ENCODE assay signal across 21 cellular contexts in genomic region chr10:14383266-14383665, GRCh38. TPM values are rescaled to one million over a fixed set of nuclear protein-coding genes. Genes with fewer than 3 reads are reported as not detected.
DNase-seq lines count a peak whose midpoint lies in the region; ATAC-seq and TF ChIP-seq lines count a peak whose summit lies in the region.
"Had no signal": no experiment of that assay in that cellular context is flagged by ENCODE, and none has a peak within 500 bp of the region (broad histone marks: within the 10 kb centered on the region; RNA-seq: fewer than 3 reads in every experiment).

No MANE protein-coding gene starts in this region.

- DNase-seq in Daoy (ENCODE audit: low read depth) (peak; percentile 78), M059J (ENCODE audit: low read depth) (peak; percentile 75), chondrocyte (ENCODE audit: low spot score) (no peak), osteoblast (ENCODE audit: insufficient read length, low spot score, missing footprints) (no peak), NOMO-1 treated with DMSO at 0.1 percent for 48 hours (lab: John Stamatoyannopoulos, UW; ENCODE audit: unreplicated experiment) (no peak)
- no peak for DNase-seq in activated CD4-positive, alpha-beta T cell treated with anti-CD3 and anti-CD28 coated beads for 4 hours
- no peak for DNase-seq in stimulated activated CD4-positive, alpha-beta T cell treated with anti-CD3 and anti-CD28 coated beads, Interleukin-4, amount 100 ng/mL, for 1 hour
- no peak for DNase-seq in effector memory CD8-positive, alpha-beta T cell
- DNase-seq: activated CD4-positive, alpha-beta T cell treated with anti-CD3 and anti-CD28 coated beads, Interleukin-2, amount 10 ng/mL, durations not matched to agents 24 days and 14 days; activated CD8-positive, alpha-beta memory T cell treated with anti-CD3 and anti-CD28 coated beads, Interleukin-2, amount 50 U/mL, for 48 hours; activated effector memory CD4-positive, alpha-beta T cell treated with anti-CD3 and anti-CD28 coated beads, Interleukin-2, amount 50 U/mL, for 16 hours; CD8-positive, alpha-beta memory T cell; DMS79 treated with DMSO at 0.1 percent for 48 hours; mammary epithelial cell; natural killer cell; NCI-H1105 treated with DMSO at 0.1 percent for 48 hours; NCI-H2081 treated with DMSO at 0.1 percent for 48 hours; NCI-H524; spleen; stimulated activated CD8-positive, alpha-beta memory T cell treated with anti-CD3 and anti-CD28 coated beads, Interleukin-4, amount 100 ng/mL, for 48 hours had no signal

- peaks cover 60% of the 10 kb centered on the region for H3K4me1 Mint-ChIP-seq in chondrocyte (ENCODE audit: low read depth)
- H3K4me1 Mint-ChIP-seq in effector memory CD8-positive, alpha-beta T cell (ENCODE audit: low read depth in 2 of 2): no peaks in the 10 kb centered on the region
- H3K4me1 Mint-ChIP-seq: natural killer cell had no signal

- peak overlapping the region; percentile 45 for H3K27ac ChIP-seq in osteoblast (ENCODE audit: low read depth, low read length)
- H3K27ac ChIP-seq: prostate gland, spleen had no signal

- H3K9me3 ChIP-seq in osteoblast (ENCODE audit: low read depth, low read length): no peaks in the 10 kb centered on the region
- H3K9me3 ChIP-seq: prostate gland, spleen had no signal

- H3K27me3 Mint-ChIP-seq in chondrocyte (ENCODE audit: low read depth): no peaks in the 10 kb centered on the region
- peaks cover 27 to 30% of the 10 kb centered on the region in 2 donors for H3K27me3 Mint-ChIP-seq in effector memory CD8-positive, alpha-beta T cell

- no peak overlapping the region for H3K4me3 ChIP-seq in osteoblast (ENCODE audit: insufficient read depth, low read length)
- H3K4me3 ChIP-seq: prostate gland, spleen had no signal

- H3K36me3 ChIP-seq in osteoblast (ENCODE audit: insufficient read depth, low read length): no peaks in the 10 kb centered on the region
- H3K36me3 ChIP-seq: prostate gland, spleen had no signal

- peaks cover 3% of the 10 kb centered on the region for H3K27me3 ChIP-seq in osteoblast (ENCODE audit: insufficient read depth, low read length)
- H3K27me3 ChIP-seq: spleen had no signal

- H4K20me1 ChIP-seq in osteoblast (ENCODE audit: insufficient read depth, low read length): no peaks in the 10 kb centered on the region

- peaks cover 4% of the 10 kb centered on the region for H3K36me3 Mint-ChIP-seq in chondrocyte (ENCODE audit: low read depth)
- H3K36me3 Mint-ChIP-seq in effector memory CD8-positive, alpha-beta T cell (ENCODE audit: insufficient read depth): no peaks in the 10 kb centered on the region
- H3K36me3 Mint-ChIP-seq: CD8-positive, alpha-beta memory T cell; natural killer cell had no signal

- H3K27ac Mint-ChIP-seq in chondrocyte (ENCODE audit: unreplicated experiment): peak overlapping the region; percentile 97
- no peak overlapping the region for H3K27ac Mint-ChIP-seq in effector memory CD8-positive, alpha-beta T cell
- H3K27ac Mint-ChIP-seq: activated CD4-positive, alpha-beta T cell treated with anti-CD3 and anti-CD28 coated beads, Interleukin-2, amount 10 ng/mL, durations not matched to agents 24 days and 14 days; CD8-positive, alpha-beta memory T cell; natural killer cell had no signal

- TF ChIP-seq CTCF in chondrocyte (IDR thresholded peaks at IDR 0.05) (no peak), osteoblast (IDR thresholded peaks at IDR 0.05; ENCODE audit: extremely low read depth, low read depth, low read length) (no peak)

- no peak overlapping the region for H3K4me3 Mint-ChIP-seq in chondrocyte (ENCODE audit: unreplicated experiment)
- H3K4me3 Mint-ChIP-seq in effector memory CD8-positive, alpha-beta T cell: no peak overlapping the region
- H3K4me3 Mint-ChIP-seq: activated CD4-positive, alpha-beta T cell treated with anti-CD3 and anti-CD28 coated beads, Interleukin-2, amount 10 ng/mL, durations not matched to agents 24 days and 14 days; CD8-positive, alpha-beta memory T cell; natural killer cell had no signal

- H2AFZ ChIP-seq in osteoblast (ENCODE audit: low read length): no peak overlapping the region

- H3K79me2 ChIP-seq in osteoblast (ENCODE audit: insufficient read depth, low read length): no peaks in the 10 kb centered on the region

- peaks cover 8% of the 10 kb centered on the region for H3K9me3 Mint-ChIP-seq in chondrocyte (ENCODE audit: low read depth)
- H3K9me3 Mint-ChIP-seq in effector memory CD8-positive, alpha-beta T cell: no peaks in the 10 kb centered on the region
- H3K9me3 Mint-ChIP-seq: CD8-positive, alpha-beta memory T cell; natural killer cell had no signal

- no peak for ATAC-seq in effector memory CD8-positive, alpha-beta T cell (replicated peaks)
- ATAC-seq: natural killer cell had no signal

- H3K4me2 ChIP-seq in osteoblast (ENCODE audit: insufficient read depth, low read length): peak overlapping the region; percentile 10

- peaks cover 28% of the 10 kb centered on the region for H3K4me1 ChIP-seq in osteoblast (ENCODE audit: insufficient read depth, low read length)
- H3K4me1 ChIP-seq: prostate gland had no signal

RNA-seq across cellular contexts. Expression of gene FRMD4A, which starts 52.5 kb away (rescaled TPM):
- 20.2 and 300 TPM in 2 replicates for total RNA-seq in Daoy (2014; rRNA removed; shearing (Covaris generic))
- 4.0 and 10.8 TPM in 2 replicates for total RNA-seq in M059J (2014; rRNA removed; shearing (Covaris generic))
- 63.9 to 129 TPM (median 124 TPM) in 3 replicates for total RNA-seq in chondrocyte
- total RNA-seq in osteoblast: 41.3 and 42.4 TPM in 2 replicates

Comparison
In these comparisons a context has a peak if more than half of its experiments do, and no peak if none do; other contexts are left out.
1. DNase-seq: peak in Daoy (single experiment) and M059J (single experiment); none in chondrocyte (single experiment), osteoblast (single experiment), NOMO-1 treated with DMSO at 0.1 percent for 48 hours (single experiment), activated CD4-positive, alpha-beta T cell treated with anti-CD3 and anti-CD28 coated beads for 4 hours (0 of 2), stimulated activated CD4-positive, alpha-beta T cell treated with anti-CD3 and anti-CD28 coated beads, Interleukin-4, amount 100 ng/mL, for 1 hour (single experiment) and effector memory CD8-positive, alpha-beta T cell (0 of 3).